ENCODE assay signal across 26 cellular contexts in genomic region chr22:43356881-43357280, GRCh38. TPM values are rescaled to one million over a fixed set of nuclear protein-coding genes. Genes with fewer than 3 reads are reported as not detected.
"Had no signal": no experiment of that assay in that cellular context is flagged by ENCODE, and none has a peak within 500 bp of the region (broad histone marks: within the 10 kb centered on the region; RNA-seq: fewer than 3 reads in every experiment).

No MANE protein-coding gene starts in this region.

- ATAC-seq: activated T-helper 17 cell treated with anti-CD3 and anti-CD28 coated beads, Interleukin-2, amount 50 U/mL, for 72 hours; body of pancreas; T-helper 17 cell had no signal

- DNase-seq: activated B cell treated with CpG ODN at 0.5 μM for 24 hours; activated CD4-positive, alpha-beta memory T cell treated with anti-CD3 and anti-CD28 coated beads for 36 hours; activated CD4-positive, alpha-beta T cell treated with anti-CD3 and anti-CD28 coated beads for 1 hour; activated CD4-positive, alpha-beta T cell treated with anti-CD3 and anti-CD28 coated beads, Interleukin-2, amount 10 ng/mL, durations not matched to agents 7 days and 5 days; activated CD8-positive, alpha-beta memory T cell treated with anti-CD3 and anti-CD28 coated beads for 24 hours; activated naive CD4-positive, alpha-beta T cell; activated T-cell treated with anti-CD3 and anti-CD28 coated beads, Interleukin-2, amount 50 U/mL, for 48 hours; amniotic stem cell; body of pancreas; MG63; NCI-H1105 treated with DMSO at 0.1 percent for 48 hours; NCI-H1436 treated with DMSO at 0.1 percent for 48 hours; NCI-H187; NCI-H2081 treated with DMSO at 0.1 percent for 48 hours; NCI-H2227 treated with DMSO at 0.1 percent for 48 hours; NCI-H526 treated with DMSO at 0.1 percent for 48 hours; NCI-H82; SIG-M5; T-helper 17 cell; T-helper 9 cell had no signal

- H3K27me3 ChIP-seq: ascending aorta, body of pancreas, MG63 had no signal

- H3K4me1 ChIP-seq: ascending aorta, body of pancreas had no signal

- H3K36me3 ChIP-seq: ascending aorta, MG63 had no signal

- H3K9me3 ChIP-seq: ascending aorta, body of pancreas, MG63 had no signal

- H3K4me3 ChIP-seq: ascending aorta, body of pancreas, MG63 had no signal

- H3K27ac ChIP-seq: ascending aorta, body of pancreas had no signal

RNA-seq across cellular contexts. Expression of gene SCUBE1, which starts 13.7 kb away (rescaled TPM):
- total RNA-seq: activated B cell treated with CpG ODN at 0.5 μM for 24 hours; activated CD4-positive, alpha-beta memory T cell treated with anti-CD3 and anti-CD28 coated beads for 36 hours; activated CD4-positive, alpha-beta T cell treated with anti-CD3 and anti-CD28 coated beads, Interleukin-2, amount 10 ng/mL, durations not matched to agents 7 days and 5 days; activated T-helper 17 cell treated with anti-CD3 and anti-CD28 coated beads, Interleukin-2, amount 50 U/mL, for 72 hours; OCI-LY7; T-helper 17 cell had no signal

RNA-seq across cellular contexts. Expression of gene MPPED1, which starts 54.9 kb away (rescaled TPM):
- total RNA-seq: activated B cell treated with CpG ODN at 0.5 μM for 24 hours; activated CD4-positive, alpha-beta memory T cell treated with anti-CD3 and anti-CD28 coated beads for 36 hours; activated CD4-positive, alpha-beta T cell treated with anti-CD3 and anti-CD28 coated beads, Interleukin-2, amount 10 ng/mL, durations not matched to agents 7 days and 5 days; activated T-helper 17 cell treated with anti-CD3 and anti-CD28 coated beads, Interleukin-2, amount 50 U/mL, for 72 hours; ascending aorta; body of pancreas; bronchial epithelial cell; NCI-H460; OCI-LY7; RPMI7951; T-helper 17 cell had no signal
